ENCODE assay signal across 29 cellular contexts in genomic region chr6:29502597-29502996, GRCh38. TPM values are rescaled to one million over a fixed set of nuclear protein-coding genes. Genes with fewer than 3 reads are reported as not detected.
A peak's percentile ranks its signal among the peaks of the same experiment; 100 is the strongest.
DNase-seq lines count a peak whose midpoint lies in the region; ATAC-seq, FAIRE-seq and TF ChIP-seq lines count a peak whose summit lies in the region.
"Had no signal": no experiment of that assay in that cellular context is flagged by ENCODE, and none has a peak within 500 bp of the region (broad histone marks: within the 10 kb centered on the region; RNA-seq: fewer than 3 reads in every experiment).

No MANE protein-coding gene starts in this region.

- H3K9me3 ChIP-seq in RWPE2 (ENCODE audit: severe bottlenecking) = no peaks in the 10 kb centered on the region
- H3K9me3 ChIP-seq in lung (ENCODE audit: control insufficient read depth in 2 of 2, insufficient read depth in 1 of 2, low read length in 1 of 2) = no peaks in the 10 kb centered on the region
- no peaks in the 10 kb centered on the region for H3K9me3 ChIP-seq in HepG2 (ENCODE audit: low read length)
- H3K9me3 ChIP-seq in PC-9 (ENCODE audit: insufficient read depth, low read depth) = no peaks in the 10 kb centered on the region
- H3K9me3 ChIP-seq: colonic mucosa, sigmoid colon had no signal

- CTCF ChIA-PET in HepG2 (lab: Yijun Ruan, JAX; ENCODE audit: low intra/inter-chr PET ratio, low total read pairs) = no interaction called here
- CTCF ChIA-PET in PC-9 (lab: Charles Lee) = no interaction called here

- FAIRE-seq in HepG2 (lab: Jason Lieb, UNC) = no peak
- FAIRE-seq: endometrium, urothelium cell line had no signal

- H3K4me2 ChIP-seq in HepG2 (ENCODE audit: low read depth, low read length) (no peak overlapping the region), PC-9 (no peak overlapping the region)

- H3K4me1 ChIP-seq in RWPE2 (ENCODE audit: insufficient read depth, poor library complexity, severe bottlenecking) = no peaks in the 10 kb centered on the region
- H3K4me1 ChIP-seq in lung (ENCODE audit: control insufficient read depth in 2 of 2, insufficient read depth in 2 of 2, low read length in 2 of 2) = no peaks in the 10 kb centered on the region
- H3K4me1 ChIP-seq in HepG2 (ENCODE audit: insufficient read depth, low read length) = 0 out of 2 replicates have a peak, but pooled peaks cover 4% of the 10 kb centered on the region
- no peaks in the 10 kb centered on the region for H3K4me1 ChIP-seq in PC-9 (replicated peaks; ENCODE audit: insufficient read depth)
- H3K4me1 ChIP-seq: colonic mucosa, sigmoid colon had no signal

- no peak for TF ChIP-seq CTCF in RWPE2 (IDR thresholded peaks at IDR 0.05; ENCODE audit: poor library complexity, severe bottlenecking)
- TF ChIP-seq CTCF in lung (IDR thresholded peaks at IDR 0.05; ENCODE audit: control extremely low read depth, extremely low read depth) = no peak
- no peak for TF ChIP-seq CTCF in HepG2 (CRISPR knock-in tag; IDR thresholded peaks at IDR 0.05)
- TF ChIP-seq CTCF in PC-9 (conservative IDR thresholded peaks at IDR 0.05) = no peak

- H2AFZ ChIP-seq in HepG2 (ENCODE audit: low read length) (no peak overlapping the region), PC-9 (no peak overlapping the region)

- H3K36me3 ChIP-seq in RWPE2 (ENCODE audit: low read depth) (no peaks in the 10 kb centered on the region), lung (ENCODE audit: control insufficient read depth in 2 of 2, insufficient read depth in 2 of 2, low read length in 2 of 2) (no peaks in the 10 kb centered on the region), HepG2 (replicated peaks in 1 of 2; ENCODE audit: control insufficient read depth in 1 of 2, insufficient read depth in 2 of 2, low read length in 2 of 2) (no peaks in the 10 kb centered on the region), PC-9 (ENCODE audit: low read depth) (no peaks in the 10 kb centered on the region)
- H3K36me3 ChIP-seq: colonic mucosa, sigmoid colon had no signal

- H3K4me3 ChIP-seq in RWPE2 (ENCODE audit: severe bottlenecking) = no peak overlapping the region
- no peak overlapping the region for H3K4me3 ChIP-seq in lung
- no peak overlapping the region for H3K4me3 ChIP-seq in HepG2 (replicated peaks in 1 of 3; ENCODE audit: insufficient read depth in 1 of 3, low read depth in 2 of 3, low read length in 3 of 3)
- H3K4me3 ChIP-seq in PC-9 = no peak overlapping the region
- H3K4me3 ChIP-seq: colonic mucosa, sigmoid colon had no signal

- POLR2A ChIA-PET in HepG2 (lab: Yijun Ruan, JAX) = no interaction called here
- POLR2A ChIA-PET in PC-9 (lab: Charles Lee; ENCODE audit: unreplicated experiment) = no interaction called here

- peaks cover 6% of the 10 kb centered on the region for H3K27me3 ChIP-seq in RWPE2 (ENCODE audit: insufficient read depth, poor library complexity, severe bottlenecking)
- no peaks in the 10 kb centered on the region for H3K27me3 ChIP-seq in lung (ENCODE audit: control insufficient read depth, insufficient read depth)
- H3K27me3 ChIP-seq in HepG2 (ENCODE audit: control insufficient read depth in 1 of 2, insufficient read depth in 2 of 2, low read length in 2 of 2) = no peaks in the 10 kb centered on the region
- peaks cover 12% of the 10 kb centered on the region; the same call in 1 of the 2 replicates for H3K27me3 ChIP-seq in PC-9 (ENCODE audit: insufficient read depth, low read depth)
- H3K27me3 ChIP-seq: colonic mucosa had no signal

- no peak for TF ChIP-seq EP300 in HepG2 (IDR thresholded peaks at IDR 0.05; ENCODE audit: low read depth in 2 of 2, low read length in 2 of 2)
- TF ChIP-seq EP300 in HepG2 (CRISPR knock-in tag; IDR thresholded peaks at IDR 0.05; ENCODE audit: borderline replicate concordance) = no peak

- 91 to 93% methylated on average over 5 of the region's 5 CpGs for WGBS in lung, 2 donors
- WGBS in HepG2 (ENCODE audit: low lambda C conversion rate) = 68% methylated on average over 5 of the region's 5 CpGs

- H3K79me2 ChIP-seq in HepG2 (ENCODE audit: insufficient read depth, low read length) = no peaks in the 10 kb centered on the region
- no peaks in the 10 kb centered on the region for H3K79me2 ChIP-seq in PC-9 (ENCODE audit: low read depth)

- DNase-seq in EL (peak; percentile 88), RWPE2 (ENCODE audit: low spot score) (no peak), dedifferentiated amniotic fluid mesenchymal stem cell (ENCODE audit: extremely low spot score) (peak; percentile 19), lung (ENCODE audit: low spot score) (peak; percentile 4), HepG2 (ENCODE audit: low spot score) (no peak), AML-193 (lab: John Stamatoyannopoulos, UW) (no peak), SKM-1 (lab: John Stamatoyannopoulos, UW; ENCODE audit: unreplicated experiment) (no peak), PC-9 (no peak)
- DNase-seq: activated CD4-positive, CD25-positive, alpha-beta regulatory T cell treated with anti-CD3 and anti-CD28 coated beads, Interleukin-2, amount 50 U/mL, for 72 hours; activated naive CD4-positive, alpha-beta T cell treated with anti-CD3 and anti-CD28 coated beads, Interleukin-2, amount 10 ng/mL, durations not matched to agents 7 days and 5 days; activated T-cell treated with anti-CD3 and anti-CD28 coated beads, Interleukin-2, amount 50 U/mL, for 48 hours; CD4-positive, CD25-positive, alpha-beta regulatory T cell; colonic mucosa; foreskin melanocyte; hippocampal formation; MM.1S; NCI-H1436 treated with DMSO at 0.1 percent for 48 hours; NCI-H524 treated with DMSO at 0.1 percent for 48 hours; posterior cingulate gyrus; sigmoid colon; SW 1271 had no signal

- no peaks in the 10 kb centered on the region for H3K9me2 ChIP-seq in PC-9 (ENCODE audit: insufficient read depth)

- ATAC-seq in RWPE2 (ENCODE audit: low read depth) (peak; percentile 63), lung (ENCODE audit: insufficient read depth, low FRiP score) (no peak), HepG2 (no peak)
- ATAC-seq: HCT116 had no signal

- intact Hi-C loops in HepG2 (cut with micrococcal nuclease; ENCODE audit: unreplicated experiment) = no loop called here
- intact Hi-C loops in PC-9 (cut with micrococcal nuclease; ENCODE audit: unreplicated experiment) = no loop called here

- H3K27ac ChIP-seq in RWPE2 (ENCODE audit: poor library complexity, severe bottlenecking) (no peak overlapping the region), lung (ENCODE audit: low read depth in 1 of 2, low read length in 1 of 2) (no peak overlapping the region), HepG2 (ENCODE audit: extremely low read length, insufficient read depth, low read length) (no peak overlapping the region), PC-9 (no peak overlapping the region)
- H3K27ac ChIP-seq: colonic mucosa, sigmoid colon had no signal

- in situ Hi-C loops in HepG2 (cut with HindIII; ENCODE audit: extremely low pct_ligation_motif_present, low pct_unique_long_range_greater_than_20kb) = no loop called here

- no peaks in the 10 kb centered on the region for H3F3A ChIP-seq in PC-9 (ENCODE audit: insufficient read depth, low read depth)

- H3K9ac ChIP-seq in HepG2 (ENCODE audit: insufficient read depth, low read depth, low read length) = no peak overlapping the region

- H4K20me1 ChIP-seq in HepG2 (ENCODE audit: insufficient read depth, low read length) (no peaks in the 10 kb centered on the region), PC-9 (ENCODE audit: insufficient read depth) (no peaks in the 10 kb centered on the region)

- TF ChIP-seq POLR2A in HepG2 (IDR thresholded peaks at IDR 0.05; ENCODE audit: insufficient read depth in 1 of 2, low read depth in 2 of 2, low read length in 2 of 2) = no peak

- BruUV-seq in HepG2 (replicated peaks; lab: Mats Ljungman, UMichigan) = no TSS peak
- BruUV-seq in PC-9 (replicated peaks; lab: Mats Ljungman, UMichigan) = no TSS peak

- no peak for TF ChIP-seq RAD21 in HepG2 (CRISPR knock-in tag; IDR thresholded peaks at IDR 0.05)

RNA-seq across cellular contexts. Expression of gene MAS1L, which starts 14.8 kb away (rescaled TPM):
- total RNA-seq in lung = not detected
- polyA plus RNA-seq in lung = not detected
- not detected in 2 replicates for total RNA-seq in HepG2 (2016; rRNA removed; fragmentation: Illumina TruSeq; extraction: Trizol)
- not detected in 2 replicates for total RNA-seq in HepG2 (2016; cell fraction: cytosol; rRNA removed; fragmentation: Illumina TruSeq; extraction: Trizol; ENCODE audit: low read depth)
- total RNA-seq in HepG2 (2016; cell fraction: insoluble cytoplasmic fraction; rRNA removed; fragmentation: Illumina TruSeq; extraction: Trizol) = not detected in 2 replicates
- total RNA-seq in HepG2 (2016; cell fraction: membrane; rRNA removed; fragmentation: Illumina TruSeq; extraction: Trizol) = not detected in 2 replicates
- total RNA-seq in HepG2 (2016; cell fraction: nucleus; rRNA removed; fragmentation: Illumina TruSeq; extraction: Trizol) = not detected in 2 replicates
- polyA plus RNA-seq in HepG2 (2011; rRNA removed) = not detected in 2 replicates
- not detected in 2 replicates for polyA plus RNA-seq in HepG2 (2011; cell fraction: cytosol; rRNA removed)
- polyA plus RNA-seq in HepG2 (2011; cell fraction: nucleus; rRNA removed) = not detected in 2 replicates
- polyA plus RNA-seq in HepG2 (2012) = not detected in 2 replicates
- not detected in 2 replicates for polyA plus RNA-seq in HepG2 (2016; cell fraction: cytosol; fragmentation: Illumina TruSeq; extraction: Trizol; ENCODE audit: low read depth)
- not detected in 2 replicates for polyA plus RNA-seq in HepG2 (2016; cell fraction: insoluble cytoplasmic fraction; fragmentation: Illumina TruSeq; extraction: Trizol; ENCODE audit: low read depth)
- polyA plus RNA-seq in HepG2 (2016; cell fraction: membrane; fragmentation: Illumina TruSeq; extraction: Trizol; ENCODE audit: low read depth) = not detected in 2 replicates
- not detected in 2 replicates for polyA plus RNA-seq in HepG2 (2016; cell fraction: nucleus; fragmentation: Illumina TruSeq; extraction: Trizol; ENCODE audit: insufficient read depth, low read depth)
- not detected in 2 replicates for polyA minus RNA-seq in HepG2 (2011; rRNA and poly(A)+ RNA removed; ENCODE audit: low replicate concordance)
- not detected in 2 replicates for polyA minus RNA-seq in HepG2 (2011; cell fraction: cytosol; rRNA and poly(A)+ RNA removed)
- not detected in 2 replicates for polyA minus RNA-seq in HepG2 (2011; cell fraction: nucleus; rRNA and poly(A)+ RNA removed)
- total RNA-seq in PC-9 (2021) = not detected in 2 replicates
- total RNA-seq: activated CD8-positive, alpha-beta memory T cell treated with anti-CD3 and anti-CD28 coated beads for 36 hours; CD4-positive, CD25-positive, alpha-beta regulatory T cell; lower leg skin; neural crest cell; sigmoid colon had no signal
- polyA plus RNA-seq: CD4-positive, CD25-positive, alpha-beta regulatory T cell; IgD-negative memory B cell; sigmoid colon had no signal

RNA-seq across cellular contexts. Expression of gene OR2H1, which starts 45.6 kb away (rescaled TPM):
- total RNA-seq in lung (not detected), HepG2 (2016; rRNA removed; fragmentation: Illumina TruSeq; extraction: Trizol) (not detected in 2 replicates), PC-9 (2021) (not detected in 2 replicates)
- polyA plus RNA-seq in lung (not detected), HepG2 (2011; rRNA removed) (0.15 and 0.21 TPM in 2 replicates)
- not detected in 2 replicates for total RNA-seq in HepG2 (2016; cell fraction: cytosol; rRNA removed; fragmentation: Illumina TruSeq; extraction: Trizol; ENCODE audit: low read depth)
- total RNA-seq in HepG2 (2016; cell fraction: insoluble cytoplasmic fraction; rRNA removed; fragmentation: Illumina TruSeq; extraction: Trizol) = not detected in 2 replicates
- not detected in 2 replicates for total RNA-seq in HepG2 (2016; cell fraction: membrane; rRNA removed; fragmentation: Illumina TruSeq; extraction: Trizol)
- total RNA-seq in HepG2 (2016; cell fraction: nucleus; rRNA removed; fragmentation: Illumina TruSeq; extraction: Trizol) = not detected in 2 replicates
- 0.04 and 0.05 TPM in 2 replicates for polyA plus RNA-seq in HepG2 (2011; cell fraction: cytosol; rRNA removed)
- 0.28 and 0.56 TPM in 2 replicates for polyA plus RNA-seq in HepG2 (2011; cell fraction: nucleus; rRNA removed)
- polyA plus RNA-seq in HepG2 (2012) = not detected in 2 replicates
- not detected in 2 replicates for polyA plus RNA-seq in HepG2 (2016; cell fraction: cytosol; fragmentation: Illumina TruSeq; extraction: Trizol; ENCODE audit: low read depth)
- polyA plus RNA-seq in HepG2 (2016; cell fraction: insoluble cytoplasmic fraction; fragmentation: Illumina TruSeq; extraction: Trizol; ENCODE audit: low read depth) = not detected in 2 replicates
- polyA plus RNA-seq in HepG2 (2016; cell fraction: membrane; fragmentation: Illumina TruSeq; extraction: Trizol; ENCODE audit: low read depth) = not detected in 2 replicates
- not detected in 2 replicates for polyA plus RNA-seq in HepG2 (2016; cell fraction: nucleus; fragmentation: Illumina TruSeq; extraction: Trizol; ENCODE audit: insufficient read depth, low read depth)
- polyA minus RNA-seq in HepG2 (2011; rRNA and poly(A)+ RNA removed; ENCODE audit: low replicate concordance) = 0.74 TPM in 1 of 2 replicates, not detected in the other
- not detected in 2 replicates for polyA minus RNA-seq in HepG2 (2011; cell fraction: cytosol; rRNA and poly(A)+ RNA removed)
- polyA minus RNA-seq in HepG2 (2011; cell fraction: nucleus; rRNA and poly(A)+ RNA removed) = 0.87 and 1.2 TPM in 2 replicates
- total RNA-seq: activated CD8-positive, alpha-beta memory T cell treated with anti-CD3 and anti-CD28 coated beads for 36 hours; CD4-positive, CD25-positive, alpha-beta regulatory T cell; colonic mucosa; lower leg skin; mucosa of gallbladder; neural crest cell; sigmoid colon had no signal
- polyA plus RNA-seq: CD4-positive, CD25-positive, alpha-beta regulatory T cell; IgD-negative memory B cell; sigmoid colon had no signal

RNA-seq across cellular contexts. Expression of gene OR11A1, which starts 45.7 kb away (rescaled TPM):
- total RNA-seq in lung (not detected), HepG2 (2016; rRNA removed; fragmentation: Illumina TruSeq; extraction: Trizol) (not detected in 2 replicates), PC-9 (2021) (not detected in 2 replicates)
- polyA plus RNA-seq in lung (not detected), HepG2 (2011; rRNA removed) (not detected in 2 replicates)
- not detected in 2 replicates for total RNA-seq in HepG2 (2016; cell fraction: cytosol; rRNA removed; fragmentation: Illumina TruSeq; extraction: Trizol; ENCODE audit: low read depth)
- total RNA-seq in HepG2 (2016; cell fraction: insoluble cytoplasmic fraction; rRNA removed; fragmentation: Illumina TruSeq; extraction: Trizol) = not detected in 2 replicates
- total RNA-seq in HepG2 (2016; cell fraction: membrane; rRNA removed; fragmentation: Illumina TruSeq; extraction: Trizol) = not detected in 2 replicates
- not detected in 2 replicates for total RNA-seq in HepG2 (2016; cell fraction: nucleus; rRNA removed; fragmentation: Illumina TruSeq; extraction: Trizol)
- not detected in 2 replicates for polyA plus RNA-seq in HepG2 (2011; cell fraction: cytosol; rRNA removed)
- polyA plus RNA-seq in HepG2 (2011; cell fraction: nucleus; rRNA removed) = not detected in 2 replicates
- not detected in 2 replicates for polyA plus RNA-seq in HepG2 (2012)
- not detected in 2 replicates for polyA plus RNA-seq in HepG2 (2016; cell fraction: cytosol; fragmentation: Illumina TruSeq; extraction: Trizol; ENCODE audit: low read depth)
- not detected in 2 replicates for polyA plus RNA-seq in HepG2 (2016; cell fraction: insoluble cytoplasmic fraction; fragmentation: Illumina TruSeq; extraction: Trizol; ENCODE audit: low read depth)
- not detected in 2 replicates for polyA plus RNA-seq in HepG2 (2016; cell fraction: membrane; fragmentation: Illumina TruSeq; extraction: Trizol; ENCODE audit: low read depth)
- not detected in 2 replicates for polyA plus RNA-seq in HepG2 (2016; cell fraction: nucleus; fragmentation: Illumina TruSeq; extraction: Trizol; ENCODE audit: insufficient read depth, low read depth)
- polyA minus RNA-seq in HepG2 (2011; rRNA and poly(A)+ RNA removed; ENCODE audit: low replicate concordance) = not detected in 2 replicates
- not detected in 2 replicates for polyA minus RNA-seq in HepG2 (2011; cell fraction: cytosol; rRNA and poly(A)+ RNA removed)
- polyA minus RNA-seq in HepG2 (2011; cell fraction: nucleus; rRNA and poly(A)+ RNA removed) = not detected in 2 replicates
- total RNA-seq: activated CD8-positive, alpha-beta memory T cell treated with anti-CD3 and anti-CD28 coated beads for 36 hours; CD4-positive, CD25-positive, alpha-beta regulatory T cell; colonic mucosa; lower leg skin; mucosa of gallbladder; neural crest cell; sigmoid colon had no signal
- polyA plus RNA-seq: CD4-positive, CD25-positive, alpha-beta regulatory T cell; IgD-negative memory B cell; sigmoid colon had no signal

RNA-seq across cellular contexts. Expression of gene UBD, which starts 56.9 kb away (rescaled TPM):
- total RNA-seq in lung (10 to 100 TPM in 1 of 2 donors, 1 to 10 TPM in 1; 2.1 to 15.1 TPM), HepG2 (2016; rRNA removed; fragmentation: Illumina TruSeq; extraction: Trizol) (172 and 244 TPM in 2 replicates), PC-9 (2021) (not detected in 2 replicates)
- polyA plus RNA-seq in lung (10 to 100 TPM in 1 of 2 donors, 1 to 10 TPM in 1; 2.1 to 19.4 TPM), HepG2 (2011; rRNA removed) (13.9 and 26.9 TPM in 2 replicates)
- total RNA-seq in HepG2 (2016; cell fraction: cytosol; rRNA removed; fragmentation: Illumina TruSeq; extraction: Trizol; ENCODE audit: low read depth) = 61.1 and 70.9 TPM in 2 replicates
- total RNA-seq in HepG2 (2016; cell fraction: insoluble cytoplasmic fraction; rRNA removed; fragmentation: Illumina TruSeq; extraction: Trizol) = 180 and 253 TPM in 2 replicates
- total RNA-seq in HepG2 (2016; cell fraction: membrane; rRNA removed; fragmentation: Illumina TruSeq; extraction: Trizol) = 77.5 and 84.0 TPM in 2 replicates
- total RNA-seq in HepG2 (2016; cell fraction: nucleus; rRNA removed; fragmentation: Illumina TruSeq; extraction: Trizol) = 58.7 and 62.9 TPM in 2 replicates
- polyA plus RNA-seq in HepG2 (2011; cell fraction: cytosol; rRNA removed) = 8.2 and 29.2 TPM in 2 replicates
- 3.6 and 8.6 TPM in 2 replicates for polyA plus RNA-seq in HepG2 (2011; cell fraction: nucleus; rRNA removed)
- 14.7 and 15.0 TPM in 2 replicates for polyA plus RNA-seq in HepG2 (2012)
- 50.4 and 50.5 TPM in 2 replicates for polyA plus RNA-seq in HepG2 (2016; cell fraction: cytosol; fragmentation: Illumina TruSeq; extraction: Trizol; ENCODE audit: low read depth)
- polyA plus RNA-seq in HepG2 (2016; cell fraction: insoluble cytoplasmic fraction; fragmentation: Illumina TruSeq; extraction: Trizol; ENCODE audit: low read depth) = 225 and 254 TPM in 2 replicates
- 55.5 and 59.5 TPM in 2 replicates for polyA plus RNA-seq in HepG2 (2016; cell fraction: membrane; fragmentation: Illumina TruSeq; extraction: Trizol; ENCODE audit: low read depth)
- polyA plus RNA-seq in HepG2 (2016; cell fraction: nucleus; fragmentation: Illumina TruSeq; extraction: Trizol; ENCODE audit: insufficient read depth, low read depth) = 88.5 and 91.0 TPM in 2 replicates
- polyA minus RNA-seq in HepG2 (2011; rRNA and poly(A)+ RNA removed; ENCODE audit: low replicate concordance) = 2.8 TPM in 1 of 2 replicates, not detected in the other
- 1.6 and 12.1 TPM in 2 replicates for polyA minus RNA-seq in HepG2 (2011; cell fraction: cytosol; rRNA and poly(A)+ RNA removed)
- 4.6 and 10.8 TPM in 2 replicates for polyA minus RNA-seq in HepG2 (2011; cell fraction: nucleus; rRNA and poly(A)+ RNA removed)
- total RNA-seq: CD4-positive, CD25-positive, alpha-beta regulatory T cell; mucosa of gallbladder; neural crest cell had no signal
- polyA plus RNA-seq: CD4-positive, CD25-positive, alpha-beta regulatory T cell; IgD-negative memory B cell had no signal

Comparison
In these comparisons a context has a peak if more than half of its experiments do, and no peak if none do; other contexts are left out.
1. DNase-seq: peak in EL (single experiment), dedifferentiated amniotic fluid mesenchymal stem cell (single experiment) and lung (single experiment); none in RWPE2 (single experiment), HepG2 (single experiment), AML-193 (0 of 2), SKM-1 (single experiment) and PC-9 (0 of 2).